18 cellular contexts compared by ENCODE assay signal in the genomic region with DNA sequence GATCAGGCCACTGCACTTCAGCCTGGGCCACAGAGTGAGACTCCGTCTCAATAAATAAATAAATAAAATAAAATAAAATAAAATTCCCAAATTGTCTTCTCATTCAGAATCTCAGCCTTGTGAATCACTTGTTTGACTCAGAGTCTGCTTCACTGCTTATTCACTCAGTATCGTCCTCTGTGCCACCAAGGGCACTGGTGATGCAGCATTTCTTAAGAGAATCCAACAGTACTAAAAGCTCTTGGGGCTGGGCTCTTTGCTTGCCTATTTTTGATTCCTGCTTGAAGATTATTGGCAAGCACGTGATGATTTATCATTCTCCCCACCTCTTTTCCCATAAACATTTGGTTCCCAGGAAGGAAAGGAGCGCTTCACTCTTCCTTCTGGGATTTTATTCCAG. TPM values are rescaled to one million over a fixed set of nuclear protein-coding genes. Genes with fewer than 3 reads are reported as not detected.
DNase-seq lines count a peak whose midpoint lies in the region; ATAC-seq, FAIRE-seq and TF ChIP-seq lines count a peak whose summit lies in the region.
"Had no signal": no experiment of that assay in that cellular context is flagged by ENCODE, and none has a peak within 500 bp of the region (broad histone marks: within the 10 kb centered on the region; RNA-seq: fewer than 3 reads in every experiment).

No MANE protein-coding gene starts in this region.

- no peak overlapping the region for H2AFZ ChIP-seq in HepG2 (ENCODE audit: low read length)

- H3K79me2 ChIP-seq in HepG2 (ENCODE audit: insufficient read depth, low read length), result no peaks in the 10 kb centered on the region

- no peaks in the 10 kb centered on the region for H4K20me1 ChIP-seq in HepG2 (ENCODE audit: insufficient read depth, low read length)

- TF ChIP-seq CTCF in fibroblast of pulmonary artery (IDR thresholded peaks at IDR 0.05; ENCODE audit: low read length, missing control alignments) (no peak), HepG2 (CRISPR knock-in tag; IDR thresholded peaks at IDR 0.05) (no peak)

- POLR2A ChIA-PET in HepG2 (lab: Yijun Ruan, JAX), result no interaction called here
- POLR2A ChIA-PET in activated CD4-positive, alpha-beta memory T cell treated with anti-CD3 and anti-CD28 coated beads for 36 hours (lab: Charles Lee), result no interaction called here

- ATAC-seq in HepG2, result no peak
- ATAC-seq: A549, upper lobe of right lung had no signal

- TF ChIP-seq RAD21 in HepG2 (CRISPR knock-in tag; IDR thresholded peaks at IDR 0.05), result no peak

- no peaks in the 10 kb centered on the region for H3K27me3 Mint-ChIP-seq in activated CD4-positive, alpha-beta memory T cell treated with anti-CD3 and anti-CD28 coated beads for 36 hours

- no peak for FAIRE-seq in HepG2 (lab: Jason Lieb, UNC)
- FAIRE-seq: A549 had no signal

- no peaks in the 10 kb centered on the region for H3K36me3 ChIP-seq in adipocyte (ENCODE audit: control insufficient read depth, insufficient read depth, low read length, severe bottlenecking)
- H3K36me3 ChIP-seq in HepG2 (replicated peaks in 1 of 2; ENCODE audit: control insufficient read depth in 1 of 2, insufficient read depth in 2 of 2, low read length in 2 of 2), result no peaks in the 10 kb centered on the region
- H3K36me3 ChIP-seq: upper lobe of right lung had no signal

- DNase-seq in ACHN (peak; percentile 11), GOT3 (lab: John Stamatoyannopoulos, UW) (peak; percentile 14), adipocyte (ENCODE audit: low read depth) (peak; percentile 44), fibroblast of pulmonary artery (ENCODE audit: low read depth) (peak; percentile 22), HepG2 (ENCODE audit: low spot score) (no peak), SIG-M5 (lab: John Stamatoyannopoulos, UW) (no peak), NCI-H524 treated with DMSO at 0.1 percent for 48 hours (lab: John Stamatoyannopoulos, UW) (no peak)
- no peak for DNase-seq in activated CD4-positive, alpha-beta memory T cell treated with anti-CD3 and anti-CD28 coated beads for 36 hours
- DNase-seq: amygdala; Calu3; cortex of kidney; KG1; NCI-H446 treated with DMSO at 0.1 percent for 48 hours; stimulated activated naive CD4-positive, alpha-beta T cell treated with Interleukin-2 at 50 U/mL for 16 hours; SW 1271; upper lobe of right lung had no signal

- intact Hi-C loops in HepG2 (cut with micrococcal nuclease; ENCODE audit: unreplicated experiment), result no loop called here
- intact Hi-C loops in activated CD4-positive, alpha-beta memory T cell treated with anti-CD3 and anti-CD28 coated beads for 36 hours (cut with micrococcal nuclease), result no loop called here

- H3K9me3 ChIP-seq in adipocyte (ENCODE audit: control insufficient read depth, low read length) (no peaks in the 10 kb centered on the region), HepG2 (ENCODE audit: low read length) (no peaks in the 10 kb centered on the region)
- H3K9me3 ChIP-seq: A549, upper lobe of right lung had no signal

- TF ChIP-seq EP300 in HepG2 (IDR thresholded peaks at IDR 0.05; ENCODE audit: low read depth in 2 of 2, low read length in 2 of 2), result no peak
- no peak for TF ChIP-seq EP300 in HepG2 (CRISPR knock-in tag; IDR thresholded peaks at IDR 0.05; ENCODE audit: borderline replicate concordance)

- in situ Hi-C loops in ACHN (cut with HindIII; ENCODE audit: low pct_ligation_motif_present, low pct_unique_long_range_greater_than_20kb, low sequenced_read_pairs) (no loop called here), HepG2 (cut with HindIII; ENCODE audit: extremely low pct_ligation_motif_present, low pct_unique_long_range_greater_than_20kb) (no loop called here)

- BruUV-seq in HepG2 (replicated peaks; lab: Mats Ljungman, UMichigan), result no TSS peak

- peaks cover 3% of the 10 kb centered on the region for H3K9me3 Mint-ChIP-seq in activated CD4-positive, alpha-beta memory T cell treated with anti-CD3 and anti-CD28 coated beads for 36 hours
- H3K9me3 Mint-ChIP-seq: activated T-helper 2 cell treated with anti-CD3 and anti-CD28 coated beads, Interferon-gamma antibody, Interleukin-2, Interleukin-4, amounts not matched to agents 10 μg/mL and 5 μg/mL and 100 μg/mL, durations not matched to agents 14 hours and 24 hours and 36 hours had no signal

- H3K4me1 ChIP-seq in adipocyte (ENCODE audit: control insufficient read depth, insufficient read depth, low read length) (no peaks in the 10 kb centered on the region), HepG2 (ENCODE audit: insufficient read depth, low read length) (no peaks in the 10 kb centered on the region)
- H3K4me1 ChIP-seq: A549, upper lobe of right lung had no signal

- 38% methylated on average over 4 of the region's 4 CpGs for WGBS in HepG2 (ENCODE audit: low lambda C conversion rate)

- H3K4me3 ChIP-seq in adipocyte (ENCODE audit: low read length) (no peak overlapping the region), fibroblast of pulmonary artery (replicated peaks; ENCODE audit: low read depth, low read length) (no peak overlapping the region), HepG2 (replicated peaks in 1 of 3; ENCODE audit: insufficient read depth in 1 of 3, low read depth in 2 of 3, low read length in 3 of 3) (no peak overlapping the region)
- H3K4me3 ChIP-seq: A549, upper lobe of right lung had no signal

- CTCF ChIA-PET in HepG2 (lab: Yijun Ruan, JAX; ENCODE audit: low intra/inter-chr PET ratio, low total read pairs), result no interaction called here
- CTCF ChIA-PET in activated CD4-positive, alpha-beta memory T cell treated with anti-CD3 and anti-CD28 coated beads for 36 hours (lab: Charles Lee), result interaction anchor here (1.8 kb wide), 1 partner anchor 388 kb away, joined by 4 read pairs; no protein-coding TSS in a partner anchor

- H3K4me1 Mint-ChIP-seq in activated CD4-positive, alpha-beta memory T cell treated with anti-CD3 and anti-CD28 coated beads for 36 hours (ENCODE audit: low read depth), result peaks cover 5% of the 10 kb centered on the region

- no peak overlapping the region for H3K27ac ChIP-seq in HepG2 (ENCODE audit: extremely low read length, insufficient read depth, low read length)
- H3K27ac ChIP-seq: upper lobe of right lung had no signal

- no peak overlapping the region for H3K9ac ChIP-seq in adipocyte (ENCODE audit: low read length)
- no peak overlapping the region for H3K9ac ChIP-seq in HepG2 (ENCODE audit: insufficient read depth, low read depth, low read length)

- H3K27me3 ChIP-seq in adipocyte (replicated peaks; ENCODE audit: control insufficient read depth, insufficient read depth, low read length) (no peaks in the 10 kb centered on the region), HepG2 (ENCODE audit: control insufficient read depth in 1 of 2, insufficient read depth in 2 of 2, low read length in 2 of 2) (no peaks in the 10 kb centered on the region)
- H3K27me3 ChIP-seq: upper lobe of right lung had no signal

- H3K27ac Mint-ChIP-seq in activated CD4-positive, alpha-beta memory T cell treated with anti-CD3 and anti-CD28 coated beads for 36 hours, result no peak overlapping the region
- H3K27ac Mint-ChIP-seq: activated T-helper 2 cell treated with anti-CD3 and anti-CD28 coated beads, Interferon-gamma antibody, Interleukin-2, Interleukin-4, amounts not matched to agents 10 μg/mL and 5 μg/mL and 100 μg/mL, durations not matched to agents 14 hours and 24 hours and 36 hours had no signal

- H3K36me3 Mint-ChIP-seq in activated CD4-positive, alpha-beta memory T cell treated with anti-CD3 and anti-CD28 coated beads for 36 hours, result no peaks in the 10 kb centered on the region

- H3K4me3 Mint-ChIP-seq in activated CD4-positive, alpha-beta memory T cell treated with anti-CD3 and anti-CD28 coated beads for 36 hours, result no peak overlapping the region

- no peak overlapping the region for H3K4me2 ChIP-seq in HepG2 (ENCODE audit: low read depth, low read length)
- H3K4me2 ChIP-seq: A549 had no signal

- no peak for TF ChIP-seq POLR2A in HepG2 (IDR thresholded peaks at IDR 0.05; ENCODE audit: insufficient read depth in 1 of 2, low read depth in 2 of 2, low read length in 2 of 2)

TF ChIP-seq in HepG2, 621 proteins besides CTCF, POLR2A, EP300 and RAD21 (continues in another document):
- TF ChIP-seq ZNF446 (CRISPR knock-in tag; IDR thresholded peaks at IDR 0.05), result no peak

RNA-seq across cellular contexts. Expression of a gene that starts 54.8 kb away (rescaled TPM):
- total RNA-seq in HepG2 (2016; rRNA removed; fragmentation: Illumina TruSeq; extraction: Trizol), result 584 and 878 TPM in 2 replicates
- total RNA-seq in HepG2 (2016; cell fraction: cytosol; rRNA removed; fragmentation: Illumina TruSeq; extraction: Trizol; ENCODE audit: low read depth), result 61.2 and 63.8 TPM in 2 replicates
- 597 and 915 TPM in 2 replicates for total RNA-seq in HepG2 (2016; cell fraction: insoluble cytoplasmic fraction; rRNA removed; fragmentation: Illumina TruSeq; extraction: Trizol)
- total RNA-seq in HepG2 (2016; cell fraction: membrane; rRNA removed; fragmentation: Illumina TruSeq; extraction: Trizol), result 106 and 121 TPM in 2 replicates
- total RNA-seq in HepG2 (2016; cell fraction: nucleus; rRNA removed; fragmentation: Illumina TruSeq; extraction: Trizol), result 324 and 333 TPM in 2 replicates
- polyA plus RNA-seq in HepG2 (2011; rRNA removed), result 71.6 and 115 TPM in 2 replicates
- polyA plus RNA-seq in HepG2 (2011; cell fraction: cytosol; rRNA removed), result 48.0 and 59.3 TPM in 2 replicates
- polyA plus RNA-seq in HepG2 (2011; cell fraction: nucleus; rRNA removed), result 61.9 and 98.4 TPM in 2 replicates
- 207 and 262 TPM in 2 replicates for polyA plus RNA-seq in HepG2 (2012)
- polyA plus RNA-seq in HepG2 (2016; cell fraction: cytosol; fragmentation: Illumina TruSeq; extraction: Trizol; ENCODE audit: low read depth), result 68.2 and 69.4 TPM in 2 replicates
- polyA plus RNA-seq in HepG2 (2016; cell fraction: insoluble cytoplasmic fraction; fragmentation: Illumina TruSeq; extraction: Trizol; ENCODE audit: low read depth), result 1,007 and 1,107 TPM in 2 replicates
- 98.1 and 108 TPM in 2 replicates for polyA plus RNA-seq in HepG2 (2016; cell fraction: membrane; fragmentation: Illumina TruSeq; extraction: Trizol; ENCODE audit: low read depth)
- polyA plus RNA-seq in HepG2 (2016; cell fraction: nucleus; fragmentation: Illumina TruSeq; extraction: Trizol; ENCODE audit: insufficient read depth, low read depth), result 458 and 467 TPM in 2 replicates
- polyA minus RNA-seq in HepG2 (2011; rRNA and poly(A)+ RNA removed; ENCODE audit: low replicate concordance), result 9.9 and 20.1 TPM in 2 replicates
- 59.9 and 62.9 TPM in 2 replicates for polyA minus RNA-seq in HepG2 (2011; cell fraction: cytosol; rRNA and poly(A)+ RNA removed)
- polyA minus RNA-seq in HepG2 (2011; cell fraction: nucleus; rRNA and poly(A)+ RNA removed), result 145 and 175 TPM in 2 replicates
- total RNA-seq in activated CD4-positive, alpha-beta memory T cell treated with anti-CD3 and anti-CD28 coated beads for 36 hours, result 100 to 1,000 TPM; 689 to 693 TPM

Comparison
In these comparisons a context has a peak if more than half of its experiments do, and no peak if none do; other contexts are left out.
1. DNase-seq: peak in ACHN (single experiment), GOT3 (single experiment), adipocyte (single experiment) and fibroblast of pulmonary artery (single experiment); none in HepG2 (single experiment), SIG-M5 (single experiment), NCI-H524 treated with DMSO at 0.1 percent for 48 hours (single experiment) and activated CD4-positive, alpha-beta memory T cell treated with anti-CD3 and anti-CD28 coated beads for 36 hours (single experiment).